In the genomic region with DNA sequence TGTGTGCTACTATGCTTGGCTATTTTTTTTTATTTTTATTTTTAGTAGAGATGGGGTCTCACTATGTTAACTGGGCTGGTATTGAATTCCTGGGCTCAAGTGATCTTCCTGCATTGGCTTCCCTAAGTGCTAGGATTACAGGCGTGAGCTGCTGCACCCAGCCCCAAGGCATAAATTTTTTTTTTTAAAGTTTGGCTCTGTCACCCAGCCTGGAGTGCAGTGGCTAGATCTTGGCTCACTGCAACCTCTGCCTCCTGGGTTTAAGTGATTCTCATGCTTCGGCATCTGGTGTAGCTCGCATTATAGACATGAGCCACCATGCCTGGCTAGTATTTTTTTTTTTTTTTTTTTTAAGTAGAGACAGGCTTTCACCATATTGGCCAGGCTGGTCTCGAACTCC, we compare ENCODE assay signal across 19 cellular contexts.
DNase-seq lines count a peak whose midpoint lies in the region; ATAC-seq and TF ChIP-seq lines count a peak whose summit lies in the region.
"Had no signal": no experiment of that assay in that cellular context is flagged by ENCODE, and none has a peak within 500 bp of the region (broad histone marks: within the 10 kb centered on the region; RNA-seq: fewer than 3 reads in every experiment).

No MANE protein-coding gene starts in this region.

- H2BK120ac ChIP-seq in IMR-90 (ENCODE audit: low read depth, low read length): no peak overlapping the region

- H4K20me1 ChIP-seq in IMR-90 (ENCODE audit: insufficient read depth, low read length) (peaks cover 16% of the 10 kb centered on the region; the same call in 1 of the 2 replicates), fibroblast of lung (ENCODE audit: control insufficient read depth, extremely low read depth, insufficient read depth, low read length) (no peaks in the 10 kb centered on the region)

- H2AFZ ChIP-seq in IMR-90 (replicated peaks; ENCODE audit: low read length, poor library complexity) (no peak overlapping the region), fibroblast of lung (ENCODE audit: low read length) (no peak overlapping the region)

- H3K27ac Mint-ChIP-seq in CD8-positive, alpha-beta T cell: peak overlapping the region; percentile 41
- no peak overlapping the region for H3K27ac Mint-ChIP-seq in activated CD4-positive, alpha-beta memory T cell treated with anti-CD3 and anti-CD28 coated beads, Interleukin-2, amount 10 ng/mL, durations not matched to agents 7 days and 5 days
- H3K27ac Mint-ChIP-seq: activated B cell treated with CpG ODN at 0.5 μM for 24 hours; activated T-helper 2 cell treated with anti-CD3 and anti-CD28 coated beads, Interferon-gamma antibody, Interleukin-2, Interleukin-4, amounts not matched to agents 10 μg/mL and 5 μg/mL and 100 μg/mL, durations not matched to agents 14 hours and 24 hours and 36 hours had no signal

- no peaks in the 10 kb centered on the region for H3K9me3 ChIP-seq in CD8-positive, alpha-beta T cell (ENCODE audit: low read length)
- H3K9me3 ChIP-seq in IMR-90 (ENCODE audit: control insufficient read depth, insufficient read depth, low read length) (no peaks in the 10 kb centered on the region), fibroblast of lung (ENCODE audit: control insufficient read depth, insufficient read depth, low read depth, low read length) (no peaks in the 10 kb centered on the region), colonic mucosa (no peaks in the 10 kb centered on the region)

- no peak overlapping the region for H2BK20ac ChIP-seq in IMR-90 (ENCODE audit: low read depth, low read length)

- CTCF ChIA-PET in CD8-positive, alpha-beta T cell (lab: Charles Lee): interaction anchor here (4.6 kb wide), 1 partner anchor 120 kb away, joined by 28 read pairs; no protein-coding TSS in a partner anchor
- CTCF ChIA-PET in IMR-90 (lab: Yijun Ruan, JAX): no interaction called here
- CTCF ChIA-PET in activated CD4-positive, alpha-beta memory T cell treated with anti-CD3 and anti-CD28 coated beads, Interleukin-2, amount 10 ng/mL, durations not matched to agents 7 days and 5 days (lab: Charles Lee): interaction anchor here (0.6 to 1.1 kb wide), 2 partner anchors 120 to 249 kb away, joined by 3 to 4 read pairs; no protein-coding TSS in a partner anchor

- WGBS in IMR-90 (ENCODE audit: extremely low coverage in 2 of 2, insufficient read length in 1 of 2), 2 experiments: no CpG with 5 or more reads among the region's 4 CpGs

- in situ Hi-C loops in IMR-90 (cut with MboI; ENCODE audit: low sequenced_read_pairs): no loop called here

- peaks cover 20 to 63% of the 10 kb centered on the region in 2 experiments for H3K79me1 ChIP-seq in IMR-90 (ENCODE audit: low read depth in 1 of 2, low read length in 2 of 2)

- BruUV-seq in IMR-90 (replicated peaks; lab: Mats Ljungman, UMichigan): no TSS peak

- no peaks in the 10 kb centered on the region for H3K9me3 Mint-ChIP-seq in CD8-positive, alpha-beta T cell
- H3K9me3 Mint-ChIP-seq in activated CD4-positive, alpha-beta memory T cell treated with anti-CD3 and anti-CD28 coated beads, Interleukin-2, amount 10 ng/mL, durations not matched to agents 7 days and 5 days: no peaks in the 10 kb centered on the region
- H3K9me3 Mint-ChIP-seq: activated B cell treated with CpG ODN at 0.5 μM for 24 hours; activated T-helper 2 cell treated with anti-CD3 and anti-CD28 coated beads, Interferon-gamma antibody, Interleukin-2, Interleukin-4, amounts not matched to agents 10 μg/mL and 5 μg/mL and 100 μg/mL, durations not matched to agents 14 hours and 24 hours and 36 hours; CD8-positive, alpha-beta memory T cell; memory B cell had no signal

- no peak overlapping the region for H2AK9ac ChIP-seq in IMR-90 (replicated peaks; ENCODE audit: low read depth, low read length, poor library complexity)

- TF ChIP-seq POLR2A in IMR-90 (IDR thresholded peaks at IDR 0.05; ENCODE audit: low read depth, low read length): no peak

- POLR2A ChIA-PET in CD8-positive, alpha-beta T cell (lab: Charles Lee): no interaction called here
- POLR2A ChIA-PET in IMR-90 (lab: Charles Lee; ENCODE audit: unreplicated experiment): interaction anchor here (0.6 kb wide), 1 partner anchor 40 kb away, joined by 4 read pairs; no protein-coding TSS in a partner anchor
- POLR2A ChIA-PET in activated CD4-positive, alpha-beta memory T cell treated with anti-CD3 and anti-CD28 coated beads, Interleukin-2, amount 10 ng/mL, durations not matched to agents 7 days and 5 days (lab: Charles Lee): no interaction called here

- H2BK15ac ChIP-seq in IMR-90 (ENCODE audit: low read depth, low read length): no peak overlapping the region

- H4K8ac ChIP-seq in IMR-90 (ENCODE audit: low read depth in 2 of 2, low read length in 2 of 2): no peak overlapping the region

- peak overlapping the region; percentile 26; the same call in 1 of the 2 replicates for H3K18ac ChIP-seq in IMR-90 (ENCODE audit: low read depth, low read length)

- no peak overlapping the region; the same call in 1 of the 2 replicates for H3K23ac ChIP-seq in IMR-90 (ENCODE audit: low read depth, low read length)

- peak overlapping the region; percentile 48 for H2BK5ac ChIP-seq in IMR-90 (ENCODE audit: low read depth, low read length, poor library complexity, severe bottlenecking)

- no peak overlapping the region for H4K5ac ChIP-seq in IMR-90 (ENCODE audit: low read depth, low read length)

- H3K4me2 ChIP-seq in IMR-90 (ENCODE audit: low read depth, low read length) (peak overlapping the region; percentile 27; the same call in 1 of the 2 replicates), fibroblast of lung (ENCODE audit: extremely low read depth, insufficient read depth, low read length) (no peak overlapping the region)

- H3K4me3 Mint-ChIP-seq in CD8-positive, alpha-beta T cell: no peak overlapping the region
- no peak overlapping the region for H3K4me3 Mint-ChIP-seq in activated CD4-positive, alpha-beta memory T cell treated with anti-CD3 and anti-CD28 coated beads, Interleukin-2, amount 10 ng/mL, durations not matched to agents 7 days and 5 days
- H3K4me3 Mint-ChIP-seq: activated B cell treated with CpG ODN at 0.5 μM for 24 hours; CD8-positive, alpha-beta memory T cell; memory B cell had no signal

- TF ChIP-seq CTCF in CD8-positive, alpha-beta T cell (IDR thresholded peaks at IDR 0.05): no peak
- TF ChIP-seq CTCF in IMR-90 (conservative IDR thresholded peaks at IDR 0.05; ENCODE audit: low read depth, low read length) (no peak), fibroblast of lung (conservative IDR thresholded peaks at IDR 0.05 in 1 of 2, IDR thresholded peaks at IDR 0.05 in 1 of 2; ENCODE audit: low read depth in 1 of 2, low read length in 2 of 2) (no peak), colonic mucosa (IDR thresholded peaks at IDR 0.05) (no peak)

- intact Hi-C loops in CD8-positive, alpha-beta T cell (cut with DNase I, micrococcal nuclease): no loop called here
- intact Hi-C loops in IMR-90 (cut with micrococcal nuclease) (loop anchor here (5.0 kb wide), 1 partner anchor 41 kb away; no protein-coding TSS in a partner anchor), colonic mucosa (cut with DNase I) (no loop called here)

- H3K4me3 ChIP-seq in CD8-positive, alpha-beta T cell (ENCODE audit: low read depth, low read length): no peak overlapping the region
- H3K4me3 ChIP-seq in IMR-90 (ENCODE audit: insufficient read depth, low read depth, low read length) (no peak overlapping the region), fibroblast of lung (replicated peaks in 1 of 4; ENCODE audit: control extremely low read depth in 1 of 4, insufficient read depth in 1 of 4, low read depth in 3 of 4, low read length in 4 of 4) (no peak overlapping the region), colonic mucosa (no peak overlapping the region)

- no peak for TF ChIP-seq RAD21 in IMR-90 (IDR thresholded peaks at IDR 0.05; ENCODE audit: low read length)

- H3K9me1 ChIP-seq in IMR-90 (ENCODE audit: insufficient read depth, low read length): peaks cover 17% of the 10 kb centered on the region

- peaks cover 30% of the 10 kb centered on the region for H3K4me1 Mint-ChIP-seq in CD8-positive, alpha-beta T cell (ENCODE audit: low read depth)
- peaks cover 7% of the 10 kb centered on the region for H3K4me1 Mint-ChIP-seq in activated CD4-positive, alpha-beta memory T cell treated with anti-CD3 and anti-CD28 coated beads, Interleukin-2, amount 10 ng/mL, durations not matched to agents 7 days and 5 days

- peak overlapping the region; percentile 55; the same call in 1 of the 2 replicates for H2AK5ac ChIP-seq in IMR-90 (ENCODE audit: low read depth, low read length)

- H3K56ac ChIP-seq in IMR-90 (ENCODE audit: extremely low read depth, insufficient read depth, low read length): no peak overlapping the region

- dilution Hi-C loops in IMR-90 (cut with HindIII; ENCODE audit: low sequenced_read_pairs, unreplicated experiment): no loop called here

- no peaks in the 10 kb centered on the region for H3K27me3 Mint-ChIP-seq in CD8-positive, alpha-beta T cell (ENCODE audit: low read depth)
- no peaks in the 10 kb centered on the region for H3K27me3 Mint-ChIP-seq in activated CD4-positive, alpha-beta memory T cell treated with anti-CD3 and anti-CD28 coated beads, Interleukin-2, amount 10 ng/mL, durations not matched to agents 7 days and 5 days
- H3K27me3 Mint-ChIP-seq: activated B cell treated with CpG ODN at 0.5 μM for 24 hours; CD8-positive, alpha-beta memory T cell; memory B cell had no signal

- H3K27me3 ChIP-seq in CD8-positive, alpha-beta T cell (ENCODE audit: insufficient read depth, low read length): no peaks in the 10 kb centered on the region
- H3K27me3 ChIP-seq in IMR-90 (ENCODE audit: control insufficient read depth, insufficient read depth, low read length): no peaks in the 10 kb centered on the region
- no peaks in the 10 kb centered on the region for H3K27me3 ChIP-seq in fibroblast of lung (ENCODE audit: control insufficient read depth, insufficient read depth, low read length)
- no peaks in the 10 kb centered on the region for H3K27me3 ChIP-seq in colonic mucosa

- no peaks in the 10 kb centered on the region for H3K4me1 ChIP-seq in CD8-positive, alpha-beta T cell (ENCODE audit: insufficient read depth, low read length)
- H3K4me1 ChIP-seq in IMR-90 (ENCODE audit: control insufficient read depth, insufficient read depth, low read length) (peaks cover 14% of the 10 kb centered on the region), fibroblast of lung (ENCODE audit: control insufficient read depth, extremely low read depth, insufficient read depth, low read length) (peaks cover 3% of the 10 kb centered on the region), colonic mucosa (no peaks in the 10 kb centered on the region)

- H3K79me2 ChIP-seq in fibroblast of lung (ENCODE audit: control insufficient read depth, insufficient read depth, low read length): peaks cover 6% of the 10 kb centered on the region

- peaks cover 62% of the 10 kb centered on the region for H3K36me3 Mint-ChIP-seq in CD8-positive, alpha-beta T cell
- H3K36me3 Mint-ChIP-seq in activated CD4-positive, alpha-beta memory T cell treated with anti-CD3 and anti-CD28 coated beads, Interleukin-2, amount 10 ng/mL, durations not matched to agents 7 days and 5 days (ENCODE audit: low read depth): peaks cover 36% of the 10 kb centered on the region

- DNase-seq in CD8-positive, alpha-beta T cell: no peak
- DNase-seq in IMR-90 (no peak), fibroblast of lung (ENCODE audit: low read depth in 2 of 2) (peak in 1 of 2 donors; percentile 8), myocyte (ENCODE audit: low read depth) (peak; percentile 26), colonic mucosa (no peak), hippocampal formation (lab: John Stamatoyannopoulos, UW) (no peak)
- DNase-seq in activated CD4-positive, alpha-beta memory T cell treated with anti-CD3 and anti-CD28 coated beads, Interleukin-2, amount 10 ng/mL, durations not matched to agents 7 days and 5 days: no peak
- DNase-seq: activated B cell treated with CpG ODN at 0.5 μM for 24 hours; activated CD8-positive, alpha-beta memory T cell treated with anti-CD3 and anti-CD28 coated beads for 24 hours; CD8-positive, alpha-beta memory T cell; MM.1S; NCI-H187 treated with DMSO at 0.1 percent for 48 hours; nucleus accumbens; stimulated activated CD4-positive, alpha-beta T cell treated with anti-CD3 and anti-CD28 coated beads, Interleukin-4, amount 100 ng/mL, for 24 hours; substantia nigra; T-helper 2 cell had no signal

- no peak overlapping the region for H3K9ac ChIP-seq in IMR-90 (ENCODE audit: low read depth, low read length)
- no peak overlapping the region for H3K9ac ChIP-seq in fibroblast of lung (ENCODE audit: insufficient read depth, low read length)
- no peak overlapping the region for H3K9ac ChIP-seq in colonic mucosa (ENCODE audit: low read depth in 2 of 2, low read length in 2 of 2)

- H3K36me3 ChIP-seq in CD8-positive, alpha-beta T cell (ENCODE audit: insufficient read depth, low read length): peaks cover 13% of the 10 kb centered on the region
- H3K36me3 ChIP-seq in IMR-90 (ENCODE audit: control insufficient read depth, insufficient read depth, low read length) (peaks cover 10% of the 10 kb centered on the region), fibroblast of lung (ENCODE audit: control insufficient read depth, insufficient read depth, low read length) (peaks cover 3% of the 10 kb centered on the region), colonic mucosa (no peaks in the 10 kb centered on the region)

- H3K27ac ChIP-seq in CD8-positive, alpha-beta T cell (ENCODE audit: low read depth, low read length): no peak overlapping the region
- H3K27ac ChIP-seq in IMR-90 (ENCODE audit: insufficient read depth, low read length) (peak overlapping the region; percentile 33), fibroblast of lung (ENCODE audit: insufficient read depth, low read length) (peak overlapping the region; percentile 20), colonic mucosa (no peak overlapping the region)

- H3K14ac ChIP-seq in IMR-90 (replicated peaks; ENCODE audit: low read depth, low read length): no peak overlapping the region; the same call in 1 of the 2 replicates

- no peak for ATAC-seq in CD8-positive, alpha-beta T cell
- ATAC-seq in IMR-90 (ENCODE audit: low read depth) (peak; percentile 30), esophagus mucosa (no peak)

- no peak overlapping the region for H4K91ac ChIP-seq in IMR-90 (ENCODE audit: insufficient read depth, low read depth, low read length)

- H3K4ac ChIP-seq in IMR-90 (ENCODE audit: low read depth, low read length): peak overlapping the region; percentile 29; the same call in 1 of the 2 replicates

Comparison
In these comparisons a context has a peak if more than half of its experiments do, and no peak if none do; other contexts are left out.
1. H3K27ac ChIP-seq: peak in IMR-90 (single experiment) and fibroblast of lung (single experiment); none in CD8-positive, alpha-beta T cell (single experiment) and colonic mucosa (single experiment).